In genomic region chr12:54397157-54397556, GRCh38 we compare ENCODE assay signal across 1 cellular context.
TF ChIP-seq lines count a peak whose summit lies in the region.

No MANE protein-coding gene starts in this region.

TF ChIP-seq in K562, 482 proteins besides CTCF, POLR2A, EP300 and RAD21:
- TF ChIP-seq NFIC (IDR thresholded peaks at IDR 0.05), result peak; percentile 54
- TF ChIP-seq DDX20 (tag; IDR thresholded peaks at IDR 0.05; ENCODE audit: low read depth), result no peak
